Comparison of ENCODE assay signal across 1 cellular context in genomic region chr15:75577401-75578205, GRCh38.
A peak's percentile ranks its signal among the peaks of the same experiment; 100 is the strongest.
TF ChIP-seq lines count a peak whose summit lies in the region.

No MANE protein-coding gene starts in this region.

TF ChIP-seq in HepG2, 621 proteins besides CTCF, POLR2A, EP300 and RAD21 (continued from another document):
- TF ChIP-seq RBFOX2 (IDR thresholded peaks at IDR 0.05; ENCODE audit: low read depth, low read length) (no peak), KAT7 (CRISPR knock-in tag; IDR thresholded peaks at IDR 0.05; ENCODE audit: borderline replicate concordance) (peak; percentile 60; the same call in 1 of the 2 replicates), ZNF547 (CRISPR knock-in tag; IDR thresholded peaks at IDR 0.05) (0 out of 2 replicates have a peak, but pooled peaks have one; percentile 1), HNRNPK (IDR thresholded peaks at IDR 0.05; ENCODE audit: low read depth, low read length, poor library complexity, severe bottlenecking) (no peak), AGO1 (IDR thresholded peaks at IDR 0.05; ENCODE audit: low read depth, low read length, poor library complexity, severe bottlenecking) (no peak), GMEB2 (CRISPR knock-in tag; IDR thresholded peaks at IDR 0.05; ENCODE audit: low read depth) (no peak)
